Comparison of ENCODE assay signal across 7 cellular contexts in the genomic region with DNA sequence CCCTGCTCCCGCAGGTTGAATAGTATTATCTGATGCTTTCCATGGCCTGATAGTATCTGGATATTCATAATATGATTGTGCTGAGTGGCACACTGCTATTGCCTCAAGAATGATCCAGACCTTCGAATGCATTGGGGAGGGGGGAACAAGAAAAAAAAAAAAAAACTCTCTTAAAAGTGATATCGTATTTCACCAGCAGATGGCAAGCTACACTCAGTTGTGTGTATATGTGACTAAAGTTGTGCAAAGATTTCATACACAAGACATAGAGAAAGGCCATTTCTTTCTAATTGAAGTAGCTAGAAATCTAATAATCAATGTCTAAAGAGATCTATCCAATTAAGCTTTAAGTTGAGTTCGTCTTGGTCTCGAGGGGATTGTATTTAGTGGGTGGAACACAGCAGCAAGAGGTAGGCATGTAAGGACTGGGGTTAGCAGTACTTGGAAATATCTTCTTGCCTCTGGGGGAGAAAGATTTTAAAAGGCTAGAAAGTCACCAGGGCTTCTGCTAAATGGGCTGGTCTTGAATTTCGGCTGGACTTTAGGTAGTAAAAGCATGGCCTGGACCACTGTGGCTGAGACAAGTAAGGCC. TPM values are rescaled to one million over a fixed set of nuclear protein-coding genes. Genes with fewer than 3 reads are reported as not detected.
DNase-seq lines count a peak whose midpoint lies in the region; ATAC-seq, FAIRE-seq and TF ChIP-seq lines count a peak whose summit lies in the region.

No MANE protein-coding gene starts in this region.

- H3K9me3 ChIP-seq in kidney (ENCODE audit: control insufficient read depth in 1 of 2, low read length in 2 of 2): no peaks in the 10 kb centered on the region

- H3K27ac ChIP-seq in kidney (ENCODE audit: low read depth in 2 of 2, low read length in 2 of 2): peak overlapping the region in 1 of 2 donors; percentile 35

- DNase-seq in GM12891 (ENCODE audit: insufficient read length, low spot score) (no peak), NCI-H1105 (lab: John Stamatoyannopoulos, UW) (peak; percentile 15), astrocyte of the spinal cord (ENCODE audit: low read depth, low spot score) (peak; percentile 73), kidney (no peak)
- DNase-seq in stimulated activated CD4-positive, alpha-beta T cell treated with anti-CD3 and anti-CD28 coated beads, Interleukin-2, amount 100 ng/mL, for 24 hours: no peak

- in situ Hi-C loops in astrocyte of the spinal cord (cut with HindIII; ENCODE audit: low sequenced_read_pairs): loop anchor here (25.0 kb wide), 1 partner anchor 311 kb away; no protein-coding TSS in a partner anchor

- H3K4me3 ChIP-seq in astrocyte of the spinal cord (ENCODE audit: low read depth, low read length) (no peak overlapping the region), kidney (ENCODE audit: low read length in 2 of 2) (peak overlapping the region in 1 of 2 donors; percentile 5)

- TF ChIP-seq POLR2A in GM12891 (IDR thresholded peaks at IDR 0.05; ENCODE audit: low read depth, low read length): no peak

- peaks cover 4 to 12% of the 10 kb centered on the region in 2 donors for H3K4me1 ChIP-seq in kidney (ENCODE audit: control insufficient read depth in 1 of 2, insufficient read depth in 1 of 2, low read depth in 1 of 2, low read length in 2 of 2)

- no peaks in the 10 kb centered on the region for H3K36me3 ChIP-seq in kidney (ENCODE audit: control insufficient read depth in 1 of 2, insufficient read depth in 2 of 2, low read length in 2 of 2)

- H3K9ac ChIP-seq in kidney (ENCODE audit: low read length in 2 of 2): no peak overlapping the region

- FAIRE-seq in GM12891 (lab: Jason Lieb, UNC): peak; percentile 84
- FAIRE-seq in kidney (lab: Jason Lieb, UNC): peak; percentile 78

- intact Hi-C loops in kidney (cut with DNase I): loop anchor here (10.0 kb wide), 1 partner anchor 213 kb away; no protein-coding TSS in a partner anchor

- TF ChIP-seq CTCF in astrocyte of the spinal cord (IDR thresholded peaks at IDR 0.05; ENCODE audit: low read depth, low read length): peak; percentile 33
- peak; percentile 54 for TF ChIP-seq CTCF in kidney (IDR thresholded peaks at IDR 0.05; ENCODE audit: borderline replicate concordance, extremely low read depth, insufficient read depth)

- ATAC-seq in GM21619 (IDR thresholded peaks at IDR 0.05; ENCODE audit: unreplicated experiment): no peak
- no peak for ATAC-seq in GM21423 (IDR thresholded peaks at IDR 0.05; ENCODE audit: unreplicated experiment)

TF ChIP-seq in GM12891, 5 proteins besides CTCF, POLR2A, EP300 and RAD21:
- TF ChIP-seq SPI1 (IDR thresholded peaks at IDR 0.05; ENCODE audit: low read depth, low read length) (no peak), PAX5 (IDR thresholded peaks at IDR 0.05; ENCODE audit: insufficient read depth, low read length, severe bottlenecking) (no peak), POLR2AphosphoS5 (IDR thresholded peaks at IDR 0.05; ENCODE audit: low read depth, low read length) (no peak), TAF1 (IDR thresholded peaks at IDR 0.05; ENCODE audit: low read depth, low read length) (no peak), POU2F2 (IDR thresholded peaks at IDR 0.05; ENCODE audit: low read depth, low read length) (no peak)

RNA-seq across cellular contexts. Expression of gene SFRP4, which starts 15.3 kb away (rescaled TPM):
- polyA plus RNA-seq in GM12891 (2012; ENCODE audit: low read depth, missing spikeins): not detected
- 6.8 TPM for total RNA-seq in kidney
- polyA plus RNA-seq in kidney (ENCODE audit: insufficient read depth, low read depth, low replicate concordance): 1.5 TPM

RNA-seq across cellular contexts. Expression of gene EPDR1, which starts 19.1 kb away (rescaled TPM):
- polyA plus RNA-seq in GM12891 (2012; ENCODE audit: low read depth, missing spikeins): 0.78 TPM
- total RNA-seq in kidney: 17.0 TPM
- polyA plus RNA-seq in kidney (ENCODE audit: insufficient read depth, low read depth, low replicate concordance): 25.2 TPM

RNA-seq across cellular contexts. Expression of gene NME8, which starts 52.9 kb away (rescaled TPM):
- 2.0 TPM for polyA plus RNA-seq in GM12891 (2012; ENCODE audit: low read depth, missing spikeins)
- total RNA-seq in kidney: 0.44 TPM
- 1.2 TPM for polyA plus RNA-seq in kidney (ENCODE audit: insufficient read depth, low read depth, low replicate concordance)

Comparison
In these comparisons a context has a peak if more than half of its experiments do, and no peak if none do; other contexts are left out.
1. DNase-seq: peak in NCI-H1105 (single experiment) and astrocyte of the spinal cord (single experiment); none in GM12891 (single experiment), kidney (single experiment) and stimulated activated CD4-positive, alpha-beta T cell treated with anti-CD3 and anti-CD28 coated beads, Interleukin-2, amount 100 ng/mL, for 24 hours (0 of 2).